Comparison of ENCODE assay signal across 11 cellular contexts in genomic region chr9:130824079-130824478, GRCh38. TPM values are rescaled to one million over a fixed set of nuclear protein-coding genes. Genes with fewer than 3 reads are reported as not detected.
A peak's percentile ranks its signal among the peaks of the same experiment; 100 is the strongest.
DNase-seq lines count a peak whose midpoint lies in the region; ATAC-seq and TF ChIP-seq lines count a peak whose summit lies in the region.
"Had no signal": no experiment of that assay in that cellular context is flagged by ENCODE, and none has a peak within 500 bp of the region (broad histone marks: within the 10 kb centered on the region; RNA-seq: fewer than 3 reads in every experiment).

No MANE protein-coding gene starts in this region.

- intact Hi-C loops in dorsolateral prefrontal cortex (cut with DNase I): loop anchor here in 1 of 2 donors (5.0 kb wide), 1 partner anchor 37 kb away; no protein-coding TSS in a partner anchor
- intact Hi-C loops in tibial artery (cut with DNase I; ENCODE audit: low total_unique reads): no loop called here

- no peak for TF ChIP-seq CTCF in dorsolateral prefrontal cortex (IDR thresholded peaks at IDR 0.05 in 54 of 56, conservative IDR thresholded peaks at IDR 0.05 in 2 of 56; ENCODE audit: low read depth in 1 of 56, partially characterized antibody in 56 of 56)
- no peak for TF ChIP-seq CTCF in tibial artery (IDR thresholded peaks at IDR 0.05)
- no peak for TF ChIP-seq CTCF in BE2C (IDR thresholded peaks at IDR 0.05; ENCODE audit: low read depth, low read length)

- H3K27me3 ChIP-seq in dorsolateral prefrontal cortex (no peaks in the 10 kb centered on the region), muscle layer of duodenum (ENCODE audit: low read depth, low read length) (no peaks in the 10 kb centered on the region), tibial artery (no peaks in the 10 kb centered on the region), HAP-1 (ENCODE audit: low read depth) (no peaks in the 10 kb centered on the region), BE2C (no peaks in the 10 kb centered on the region)

- peak; percentile 49 for DNase-seq in NCI-H82 treated with DMSO at 0.1 percent for 48 hours (lab: John Stamatoyannopoulos, UW; ENCODE audit: unreplicated experiment)
- no peak for DNase-seq in dorsolateral prefrontal cortex
- no peak for DNase-seq in tibial artery
- no peak for DNase-seq in HAP-1 (ENCODE audit: low spot score in 2 of 2)
- no peak for DNase-seq in BE2C
- DNase-seq: hippocampal formation, NCI-H2107, occipital lobe had no signal

- H3K4me1 ChIP-seq in muscle layer of duodenum (ENCODE audit: control insufficient read depth in 1 of 2, insufficient read depth in 2 of 2, low read length in 2 of 2) (peaks cover 26 to 42% of the 10 kb centered on the region in 2 donors), tibial artery (peaks cover 0 to 38% (median 18%) of the 10 kb centered on the region in 4 donors), HAP-1 (peaks cover 14% of the 10 kb centered on the region), BE2C (peaks cover 9% of the 10 kb centered on the region)

- no peaks in the 10 kb centered on the region for H3K9me3 ChIP-seq in muscle layer of duodenum (ENCODE audit: control insufficient read depth in 1 of 2, low read length in 2 of 2)
- H3K9me3 ChIP-seq in tibial artery: no peaks in the 10 kb centered on the region
- H3K9me3 ChIP-seq in HAP-1: peaks cover 7% of the 10 kb centered on the region
- no peaks in the 10 kb centered on the region; the same call in 1 of the 2 replicates for H3K9me3 ChIP-seq in BE2C

- H3K36me3 ChIP-seq in muscle layer of duodenum (ENCODE audit: control insufficient read depth in 1 of 2, insufficient read depth in 2 of 2, low read length in 2 of 2) (peaks cover 0 to 3% of the 10 kb centered on the region in 2 donors), tibial artery (no peaks in the 10 kb centered on the region), HAP-1 (replicated peaks) (no peaks in the 10 kb centered on the region), BE2C (no peaks in the 10 kb centered on the region)

- ATAC-seq in HG03159 (IDR thresholded peaks at IDR 0.05; ENCODE audit: unreplicated experiment) (no peak), HG02938 (IDR thresholded peaks at IDR 0.05; ENCODE audit: unreplicated experiment) (no peak)

- H3K4me3 ChIP-seq in dorsolateral prefrontal cortex (peak overlapping the region in 3 of 59 donors; percentile 1 to 20 (median 14)), muscle layer of duodenum (ENCODE audit: low read depth in 1 of 2, low read length in 2 of 2) (peak overlapping the region in 1 of 2 donors; percentile 17), tibial artery (no peak overlapping the region), HAP-1 (no peak overlapping the region), BE2C (ENCODE audit: low read depth, low read length) (no peak overlapping the region)

- H3K27ac ChIP-seq in dorsolateral prefrontal cortex (peak overlapping the region in 55 of 59 donors; percentile 1 to 85 (median 66)), muscle layer of duodenum (ENCODE audit: low read length) (peak overlapping the region; percentile 81), tibial artery (peak overlapping the region; percentile 72 to 80)

- in situ Hi-C loops in HAP-1 (cut with MboI; ENCODE audit: low sequenced_read_pairs): no loop called here

RNA-seq across cellular contexts. Expression of gene ABL1, which starts 11.0 kb away (rescaled TPM):
- 10 to 100 TPM; 32.9 to 97.5 (median 48.2) TPM for total RNA-seq in dorsolateral prefrontal cortex
- polyA plus RNA-seq in BE2C (2012; ENCODE audit: insufficient read depth, insufficient read length, low read depth): 52.1 TPM
